In genomic region chr5:154860765-154861164, GRCh38 we compare ENCODE assay signal across 10 cellular contexts. TPM values are rescaled to one million over a fixed set of nuclear protein-coding genes. Genes with fewer than 3 reads are reported as not detected.
DNase-seq lines count a peak whose midpoint lies in the region; ATAC-seq and TF ChIP-seq lines count a peak whose summit lies in the region.
"Had no signal": no experiment of that assay in that cellular context is flagged by ENCODE, and none has a peak within 500 bp of the region (broad histone marks: within the 10 kb centered on the region; RNA-seq: fewer than 3 reads in every experiment).

No MANE protein-coding gene starts in this region.

- H3K4me3 Mint-ChIP-seq in activated T-helper 17 cell treated with anti-CD3 and anti-CD28 coated beads, Interleukin-2, amount 50 U/mL, for 72 hours = peak overlapping the region; percentile 85

- no peak for TF ChIP-seq POLR2A in right lobe of liver (IDR thresholded peaks at IDR 0.05)

- no peaks in the 10 kb centered on the region for H3K9me3 Mint-ChIP-seq in activated T-helper 17 cell treated with anti-CD3 and anti-CD28 coated beads, Interleukin-2, amount 50 U/mL, for 72 hours

- no peaks in the 10 kb centered on the region for H3K27me3 Mint-ChIP-seq in activated T-helper 17 cell treated with anti-CD3 and anti-CD28 coated beads, Interleukin-2, amount 50 U/mL, for 72 hours

- TF ChIP-seq CTCF in right atrium auricular region (IDR thresholded peaks at IDR 0.05) = no peak
- no peak for TF ChIP-seq CTCF in right lobe of liver (IDR thresholded peaks at IDR 0.05)
- TF ChIP-seq CTCF in upper lobe of right lung (IDR thresholded peaks at IDR 0.05) = no peak

- H3K9me3 ChIP-seq in right atrium auricular region = no peaks in the 10 kb centered on the region
- H3K9me3 ChIP-seq in right lobe of liver = no peaks in the 10 kb centered on the region
- no peaks in the 10 kb centered on the region for H3K9me3 ChIP-seq in upper lobe of right lung
- H3K9me3 ChIP-seq: prostate gland had no signal

- no peak for DNase-seq in right atrium auricular region (ENCODE audit: low spot score)
- no peak for DNase-seq in left cardiac atrium
- DNase-seq in right lobe of liver = no peak
- no peak for DNase-seq in upper lobe of right lung
- no peak for DNase-seq in occipital lobe (lab: John Stamatoyannopoulos, UW)
- DNase-seq: central memory CD4-positive, alpha-beta T cell had no signal

- WGBS in right lobe of liver (ENCODE audit: insufficient coverage, low coverage, low lambda C conversion rate, missing lambda C conversion rate) = 32% methylated on average over 4 of the region's 4 CpGs

- H3K4me1 ChIP-seq in right atrium auricular region (peaks cover 0 to 41% of the 10 kb centered on the region in 2 donors), right lobe of liver (peaks cover 0 to 35% (median 7%) of the 10 kb centered on the region in 4 donors), upper lobe of right lung (peaks cover 50% of the 10 kb centered on the region)

- H3K4me1 Mint-ChIP-seq in activated T-helper 17 cell treated with anti-CD3 and anti-CD28 coated beads, Interleukin-2, amount 50 U/mL, for 72 hours = peaks cover 27% of the 10 kb centered on the region

- H3K27ac Mint-ChIP-seq in activated T-helper 17 cell treated with anti-CD3 and anti-CD28 coated beads, Interleukin-2, amount 50 U/mL, for 72 hours = peak overlapping the region; percentile 99

- H3K27ac ChIP-seq in right atrium auricular region (peak overlapping the region; percentile 99), right lobe of liver (peak overlapping the region in 2 of 3 donors; percentile 97), upper lobe of right lung (peak overlapping the region; percentile 98)
- H3K27ac ChIP-seq: prostate gland had no signal

- H3K27me3 ChIP-seq in right atrium auricular region = no peaks in the 10 kb centered on the region
- no peaks in the 10 kb centered on the region for H3K27me3 ChIP-seq in right lobe of liver
- no peaks in the 10 kb centered on the region for H3K27me3 ChIP-seq in upper lobe of right lung

- peaks cover 23% of the 10 kb centered on the region for H3K36me3 ChIP-seq in right atrium auricular region
- H3K36me3 ChIP-seq in right lobe of liver = peaks cover 0 to 10% (median 0%) of the 10 kb centered on the region in 4 donors
- peaks cover 32% of the 10 kb centered on the region for H3K36me3 ChIP-seq in upper lobe of right lung
- H3K36me3 ChIP-seq: prostate gland had no signal

- intact Hi-C loops in left cardiac atrium (cut with DNase I) (no loop called here), right lobe of liver (cut with DNase I) (no loop called here), upper lobe of right lung (cut with DNase I) (no loop called here)

- ATAC-seq in left cardiac atrium (no peak), right lobe of liver (no peak), upper lobe of right lung (no peak), GM18867 (IDR thresholded peaks at IDR 0.05; ENCODE audit: unreplicated experiment) (no peak), HG03342 (IDR thresholded peaks at IDR 0.05; ENCODE audit: unreplicated experiment) (no peak)
- no peak for ATAC-seq in activated T-helper 17 cell treated with anti-CD3 and anti-CD28 coated beads, Interleukin-2, amount 50 U/mL, for 72 hours (replicated peaks)

- H3K36me3 Mint-ChIP-seq in activated T-helper 17 cell treated with anti-CD3 and anti-CD28 coated beads, Interleukin-2, amount 50 U/mL, for 72 hours (ENCODE audit: low read depth) = peaks cover 78% of the 10 kb centered on the region

- no peak overlapping the region for H3K4me3 ChIP-seq in right atrium auricular region
- H3K4me3 ChIP-seq in right lobe of liver = peak overlapping the region in 1 of 3 donors; percentile 85
- H3K4me3 ChIP-seq in upper lobe of right lung = peak overlapping the region; percentile 63

RNA-seq across cellular contexts. Expression of gene CNOT8, which starts 2.3 kb away (rescaled TPM):
- total RNA-seq in right atrium auricular region (10 to 100 TPM; 28.0 to 31.4 TPM), left cardiac atrium (10 to 100 TPM; 29.3 to 30.3 TPM), right lobe of liver (10 to 100 TPM; 12.4 to 19.6 (median 16.5) TPM), upper lobe of right lung (101 TPM), occipital lobe (139 TPM)
- 100 to 1,000 TPM in 1 of 2 donors, 10 to 100 TPM in 1; 87.4 to 173 TPM for total RNA-seq in activated T-helper 17 cell treated with anti-CD3 and anti-CD28 coated beads, Interleukin-2, amount 50 U/mL, for 72 hours

RNA-seq across cellular contexts. Expression of gene FAXDC2, which starts 10.4 kb away (rescaled TPM):
- total RNA-seq in right atrium auricular region (10 to 100 TPM; 22.1 to 24.6 TPM), left cardiac atrium (10 to 100 TPM; 10.1 to 28.2 TPM), right lobe of liver (10 to 100 TPM; 27.3 to 98.1 (median 53.2) TPM), upper lobe of right lung (79.0 TPM), occipital lobe (7.2 TPM)
- not detected for total RNA-seq in activated T-helper 17 cell treated with anti-CD3 and anti-CD28 coated beads, Interleukin-2, amount 50 U/mL, for 72 hours
